Comparison of ENCODE assay signal across 1 cellular context in the genomic region with DNA sequence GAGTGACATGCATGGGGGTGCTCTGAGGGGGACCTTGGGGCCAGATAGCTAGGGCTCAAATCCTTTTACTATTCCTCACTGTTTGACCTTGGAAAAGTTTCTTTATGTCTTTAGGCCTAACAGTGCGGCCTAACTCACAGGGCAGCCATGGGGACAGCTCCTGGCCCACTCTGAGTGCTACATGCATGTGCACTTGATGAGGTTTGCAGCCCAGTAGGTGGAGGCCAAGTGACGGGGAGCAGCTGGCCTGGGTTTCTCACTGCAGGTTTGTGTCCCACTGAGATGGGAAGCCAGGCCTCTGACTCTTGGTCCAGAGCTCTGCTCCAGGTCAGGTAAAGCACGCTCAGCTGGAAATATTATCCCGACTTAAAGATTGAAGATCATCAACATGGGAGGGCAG.
TF ChIP-seq lines count a peak whose summit lies in the region.

No MANE protein-coding gene starts in this region.

TF ChIP-seq in GM12878, 131 proteins besides CTCF, POLR2A, EP300 and RAD21 (continued from another document):
- TF ChIP-seq, protein P1, sequence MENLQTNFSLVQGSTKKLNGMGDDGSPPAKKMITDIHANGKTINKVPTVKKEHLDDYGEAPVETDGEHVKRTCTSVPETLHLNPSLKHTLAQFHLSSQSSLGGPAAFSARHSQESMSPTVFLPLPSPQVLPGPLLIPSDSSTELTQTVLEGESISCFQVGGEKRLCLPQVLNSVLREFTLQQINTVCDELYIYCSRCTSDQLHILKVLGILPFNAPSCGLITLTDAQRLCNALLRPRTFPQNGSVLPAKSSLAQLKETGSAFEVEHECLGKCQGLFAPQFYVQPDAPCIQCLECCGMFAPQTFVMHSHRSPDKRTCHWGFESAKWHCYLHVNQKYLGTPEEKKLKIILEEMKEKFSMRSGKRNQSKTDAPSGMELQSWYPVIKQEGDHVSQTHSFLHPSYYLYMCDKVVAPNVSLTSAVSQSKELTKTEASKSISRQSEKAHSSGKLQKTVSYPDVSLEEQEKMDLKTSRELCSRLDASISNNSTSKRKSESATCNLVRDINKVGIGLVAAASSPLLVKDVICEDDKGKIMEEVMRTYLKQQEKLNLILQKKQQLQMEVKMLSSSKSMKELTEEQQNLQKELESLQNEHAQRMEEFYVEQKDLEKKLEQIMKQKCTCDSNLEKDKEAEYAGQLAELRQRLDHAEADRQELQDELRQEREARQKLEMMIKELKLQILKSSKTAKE (IDR thresholded peaks at IDR 0.05; ENCODE audit: low read depth, poor library complexity, severe bottlenecking) = no peak
- TF ChIP-seq CHD2 (IDR thresholded peaks at IDR 0.05; ENCODE audit: borderline replicate concordance, low read depth, low read length) (no peak), SREBF2 (IDR thresholded peaks at IDR 0.05; ENCODE audit: low read length) (no peak)
